ENCODE assay signal across 1 cellular context in genomic region chr3:39021465-39022274, GRCh38.
A peak's percentile ranks its signal among the peaks of the same experiment; 100 is the strongest.
TF ChIP-seq lines count a peak whose summit lies in the region.

No MANE protein-coding gene starts in this region.

TF ChIP-seq in K562, 482 proteins besides CTCF, POLR2A, EP300 and RAD21 (continued from another document and continues in another):
- TF ChIP-seq ZNF740 (CRISPR knock-in tag; IDR thresholded peaks at IDR 0.05) (no peak), ZNF740 (tag; IDR thresholded peaks at IDR 0.05) (0 out of 4 replicates have a peak, but pooled peaks of 1 of the 2 experiments have one; percentile 36), ZBTB26 (CRISPR knock-in tag; IDR thresholded peaks at IDR 0.05) (no peak), ZNF407 (IDR thresholded peaks at IDR 0.05; ENCODE audit: low read depth) (no peak), FOXP1 (CRISPR knock-in tag; IDR thresholded peaks at IDR 0.05) (no peak), ZFP91 (CRISPR knock-in tag; IDR thresholded peaks at IDR 0.05) (no peak), SLC30A9 (CRISPR knock-in tag; IDR thresholded peaks at IDR 0.05) (no peak), ZNF280B (CRISPR knock-in tag; IDR thresholded peaks at IDR 0.05) (no peak), POLR3G (IDR thresholded peaks at IDR 0.05; ENCODE audit: extremely low read depth, insufficient read length, insufficient replicate concordance) (no peak), ESRRB (CRISPR knock-in tag; IDR thresholded peaks at IDR 0.05; ENCODE audit: borderline replicate concordance) (no peak), NCOA4 (IDR thresholded peaks at IDR 0.05; ENCODE audit: partially characterized antibody) (no peak), RBFOX2 (IDR thresholded peaks at IDR 0.05; ENCODE audit: low read depth, low read length) (no peak), PHF21A (IDR thresholded peaks at IDR 0.05; ENCODE audit: borderline replicate concordance, low read depth) (no peak), MED1 (CRISPR knock-in tag; IDR thresholded peaks at IDR 0.05; ENCODE audit: borderline replicate concordance) (no peak), ZNF175 (CRISPR knock-in tag; IDR thresholded peaks at IDR 0.05; ENCODE audit: low read depth) (0 out of 2 replicates have a peak, but pooled peaks have one; percentile 49), CC2D1A (IDR thresholded peaks at IDR 0.05) (no peak), EGR1 (conservative IDR thresholded peaks at IDR 0.05) (no peak), MAX (CRISPR knock-in tag; IDR thresholded peaks at IDR 0.05) (no peak), MEF2D (tag; conservative IDR thresholded peaks at IDR 0.05; ENCODE audit: low read depth) (no peak), NONO (IDR thresholded peaks at IDR 0.05; ENCODE audit: low read depth in 2 of 2, low read length in 1 of 2) (no peak), MCM7 (IDR thresholded peaks at IDR 0.05) (no peak), SNRNP70 (optimal IDR thresholded peaks at IDR 0.05; ENCODE audit: low read depth, low read length) (no peak), ATF6 (CRISPR knock-in tag; IDR thresholded peaks at IDR 0.05) (no peak), CLOCK (CRISPR knock-in tag; IDR thresholded peaks at IDR 0.05; ENCODE audit: borderline replicate concordance) (no peak), RBM34 (IDR thresholded peaks at IDR 0.05; ENCODE audit: borderline replicate concordance, insufficient read depth, low read length) (no peak), ATF1 (CRISPR knock-in tag; IDR thresholded peaks at IDR 0.05) (no peak), ATF1 (tag; IDR thresholded peaks at IDR 0.05) (no peak; the same call in 1 of the 2 replicates), NFXL1 (CRISPR knock-in tag; IDR thresholded peaks at IDR 0.05) (no peak), HES1 (IDR thresholded peaks at IDR 0.05; ENCODE audit: low read depth) (no peak), EHMT2 (IDR thresholded peaks at IDR 0.05) (no peak), HDGF (IDR thresholded peaks at IDR 0.05) (no peak), ZNF263 (CRISPR knock-in tag; IDR thresholded peaks at IDR 0.05; ENCODE audit: borderline replicate concordance) (no peak), TARDBP (IDR thresholded peaks at IDR 0.05) (no peak), ZNF512 (tag; IDR thresholded peaks at IDR 0.05) (no peak), ZNF830 (CRISPR knock-in tag; IDR thresholded peaks at IDR 0.05) (no peak), NFATC3 (IDR thresholded peaks at IDR 0.05) (no peak), ZBTB17 (CRISPR knock-in tag; IDR thresholded peaks at IDR 0.05) (no peak), TRIM28 (IDR thresholded peaks at IDR 0.05) (no peak), ZNF76 (CRISPR knock-in tag; IDR thresholded peaks at IDR 0.05; ENCODE audit: borderline replicate concordance) (no peak), ZNF639 (CRISPR knock-in tag; conservative IDR thresholded peaks at IDR 0.05 in 1 of 2, IDR thresholded peaks at IDR 0.05 in 1 of 2) (peak in 1 of 2 experiments; percentile 62; a peak in 1 of 4 replicates)
